ENCODE assay signal across 14 cellular contexts in the genomic region with DNA sequence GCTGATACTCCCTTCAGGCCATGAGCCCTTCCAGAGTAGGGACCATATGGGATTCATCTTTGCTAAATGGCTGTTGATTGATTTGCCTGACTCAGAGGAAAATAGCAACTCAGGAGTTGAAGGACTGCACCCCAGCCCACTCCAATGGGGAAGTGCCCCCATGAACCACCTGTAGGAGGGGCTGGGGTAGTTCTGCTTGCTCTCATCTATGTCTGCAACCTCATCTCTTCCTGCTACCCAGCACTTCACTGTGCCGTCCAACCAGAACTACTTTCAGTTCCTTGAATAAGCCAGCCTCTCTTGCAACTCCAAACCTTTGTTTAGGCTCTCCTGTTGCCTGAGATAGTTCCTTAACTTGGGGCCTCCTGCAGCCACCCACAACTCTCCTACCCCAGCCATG. TPM values are rescaled to one million over a fixed set of nuclear protein-coding genes. Genes with fewer than 3 reads are reported as not detected.
DNase-seq lines count a peak whose midpoint lies in the region; ATAC-seq and TF ChIP-seq lines count a peak whose summit lies in the region.
"Had no signal": no experiment of that assay in that cellular context is flagged by ENCODE, and none has a peak within 500 bp of the region (broad histone marks: within the 10 kb centered on the region; RNA-seq: fewer than 3 reads in every experiment).

No MANE protein-coding gene starts in this region.

- no peaks in the 10 kb centered on the region for H3K36me3 ChIP-seq in neural progenitor cell
- H3K36me3 ChIP-seq: thyroid gland had no signal

- peaks cover 37% of the 10 kb centered on the region for H3K36me3 Mint-ChIP-seq in neural progenitor cell

- no peaks in the 10 kb centered on the region for H3K79me2 ChIP-seq in neural progenitor cell (ENCODE audit: low read depth)

- DNase-seq in Ammon's horn (ENCODE audit: low spot score) (peak; percentile 52), NOMO-1 (lab: John Stamatoyannopoulos, UW; ENCODE audit: unreplicated experiment in 2 of 2) (peak; percentile 87 to 93), NCI-H1105 treated with DMSO at 0.1 percent for 48 hours (lab: John Stamatoyannopoulos, UW) (no peak), neural progenitor cell (ENCODE audit: low spot score) (no peak), ecto neural progenitor cell (ENCODE audit: low spot score) (no peak)
- DNase-seq in activated CD4-positive, alpha-beta T cell treated with anti-CD3 and anti-CD28 coated beads, Interleukin-2, amount 50 U/mL, for 1 hour: no peak
- DNase-seq: activated naive CD8-positive, alpha-beta T cell treated with anti-CD3 and anti-CD28 coated beads, Interleukin-2, amount 50 U/mL, for 24 hours; endodermal cell; NCI-H187; thyroid gland had no signal

- peaks cover 5% of the 10 kb centered on the region for H4K20me1 ChIP-seq in neural progenitor cell (ENCODE audit: low read depth)

- no peaks in the 10 kb centered on the region for H3K9me3 Mint-ChIP-seq in neural progenitor cell
- H3K9me3 Mint-ChIP-seq: activated naive CD8-positive, alpha-beta T cell treated with anti-CD3 and anti-CD28 coated beads, Interleukin-2, amount 50 U/mL, for 24 hours; endodermal cell had no signal

- H3K27ac Mint-ChIP-seq in neural progenitor cell: no peak overlapping the region
- H3K27ac Mint-ChIP-seq: activated naive CD8-positive, alpha-beta T cell treated with anti-CD3 and anti-CD28 coated beads, Interleukin-2, amount 50 U/mL, for 24 hours; endodermal cell had no signal

- peaks cover 7% of the 10 kb centered on the region for H3K4me1 ChIP-seq in neural progenitor cell

- ATAC-seq in GM19397 (IDR thresholded peaks at IDR 0.05; ENCODE audit: unreplicated experiment) (peak; percentile 87), HG02981 (IDR thresholded peaks at IDR 0.05; ENCODE audit: unreplicated experiment) (peak; percentile 94)
- ATAC-seq: activated naive CD8-positive, alpha-beta T cell treated with anti-CD3 and anti-CD28 coated beads, Interleukin-2, amount 50 U/mL, for 24 hours had no signal

- no peaks in the 10 kb centered on the region for H3K9me3 ChIP-seq in neural progenitor cell (ENCODE audit: low read depth)
- H3K9me3 ChIP-seq: thyroid gland had no signal

- H3K4me3 ChIP-seq in neural progenitor cell: no peak overlapping the region
- H3K4me3 ChIP-seq: thyroid gland had no signal

- peaks cover 5% of the 10 kb centered on the region for H3K4me1 Mint-ChIP-seq in neural progenitor cell

- peaks cover 2% of the 10 kb centered on the region for H3K27me3 Mint-ChIP-seq in neural progenitor cell (ENCODE audit: insufficient read depth, low read depth)
- H3K27me3 Mint-ChIP-seq: activated naive CD8-positive, alpha-beta T cell treated with anti-CD3 and anti-CD28 coated beads, Interleukin-2, amount 50 U/mL, for 24 hours had no signal

- no peak overlapping the region for H3K9ac ChIP-seq in neural progenitor cell

- no peaks in the 10 kb centered on the region for H3K27me3 ChIP-seq in neural progenitor cell
- H3K27me3 ChIP-seq: thyroid gland had no signal

- no peak overlapping the region for H3K27ac ChIP-seq in neural progenitor cell
- H3K27ac ChIP-seq: HL-60, thyroid gland had no signal

- H2AFZ ChIP-seq in neural progenitor cell (replicated peaks): no peak overlapping the region

- H3K4me2 ChIP-seq in neural progenitor cell: no peak overlapping the region

- TF ChIP-seq CTCF in neural progenitor cell (IDR thresholded peaks at IDR 0.05): no peak

- H3K4me3 Mint-ChIP-seq in neural progenitor cell: no peak overlapping the region
- H3K4me3 Mint-ChIP-seq: activated naive CD8-positive, alpha-beta T cell treated with anti-CD3 and anti-CD28 coated beads, Interleukin-2, amount 50 U/mL, for 24 hours; endodermal cell had no signal

- H3F3A ChIP-seq in neural progenitor cell (ENCODE audit: low read depth): no peaks in the 10 kb centered on the region

RNA-seq across cellular contexts. Expression of gene BEND5, which starts 26.6 kb away (rescaled TPM):
- total RNA-seq in neural progenitor cell (ENCODE audit: low replicate concordance): 15.9 and 17.6 TPM in 2 replicates
- total RNA-seq: A172 had no signal

Comparison
In these comparisons a context has a peak if more than half of its experiments do, and no peak if none do; other contexts are left out.
1. DNase-seq: peak in Ammon's horn (single experiment) and NOMO-1 (2 of 2); none in NCI-H1105 treated with DMSO at 0.1 percent for 48 hours (single experiment), neural progenitor cell (single experiment), activated CD4-positive, alpha-beta T cell treated with anti-CD3 and anti-CD28 coated beads, Interleukin-2, amount 50 U/mL, for 1 hour (single experiment) and ecto neural progenitor cell (single experiment).